In the genomic region with DNA sequence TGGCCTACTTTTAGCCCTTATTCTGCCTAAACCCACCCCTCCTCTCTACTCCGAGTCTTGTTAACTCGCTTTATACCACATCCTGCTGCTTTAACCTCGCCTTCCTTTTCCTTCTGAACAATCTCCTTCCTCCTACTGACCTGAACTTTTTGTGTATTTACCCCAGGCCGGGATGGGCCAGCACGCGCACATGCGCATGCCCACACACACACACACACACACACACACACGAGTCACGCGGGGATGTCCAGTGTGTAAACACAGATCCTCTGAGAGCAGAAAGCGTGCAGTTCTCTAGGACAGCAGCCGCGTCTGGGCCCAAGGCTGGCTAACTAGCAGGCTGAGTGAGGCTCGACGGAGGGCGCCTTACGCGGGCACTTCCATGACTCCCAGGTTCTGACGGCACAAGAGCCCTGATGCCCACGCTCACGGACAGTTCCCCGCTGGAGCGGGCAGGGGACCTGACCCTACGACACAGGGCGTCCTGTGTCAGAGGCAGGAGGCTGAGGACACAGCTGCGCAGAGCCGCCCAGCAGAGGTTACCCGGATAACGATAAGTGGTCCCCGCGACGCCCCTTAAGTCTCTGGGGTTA, we compare ENCODE assay signal across 8 cellular contexts. TPM values are rescaled to one million over a fixed set of nuclear protein-coding genes. Genes with fewer than 3 reads are reported as not detected.
DNase-seq lines count a peak whose midpoint lies in the region; ATAC-seq and TF ChIP-seq lines count a peak whose summit lies in the region.

No MANE protein-coding gene starts in this region.

- H3K4me1 Mint-ChIP-seq in osteocyte (ENCODE audit: unreplicated experiment): no peaks in the 10 kb centered on the region

- peaks cover 41% of the 10 kb centered on the region for H4K20me1 ChIP-seq in BLaER1

- DNase-seq in OCI-M1 (lab: John Stamatoyannopoulos, UW): peak; percentile 50
- DNase-seq in osteocyte (ENCODE audit: extremely low spot score, unreplicated experiment): peak; percentile 81
- no peak for DNase-seq in foreskin fibroblast
- no peak for DNase-seq in iPS-NIHi11 (ENCODE audit: low spot score)
- no peak for DNase-seq in HuH-7.5 (ENCODE audit: low spot score)

- H3K9me3 Mint-ChIP-seq in osteocyte (ENCODE audit: unreplicated experiment): no peaks in the 10 kb centered on the region

- H3K27ac ChIP-seq in BLaER1 (peak overlapping the region; percentile 75), duodenal mucosa (ENCODE audit: low read depth, low read length) (peak overlapping the region; percentile 44)

- H3K27ac Mint-ChIP-seq in osteocyte (ENCODE audit: unreplicated experiment): no peak overlapping the region

- TF ChIP-seq CTCF in osteocyte (IDR thresholded peaks at IDR 0.05): no peak
- no peak for TF ChIP-seq CTCF in foreskin fibroblast (IDR thresholded peaks at IDR 0.05; ENCODE audit: low read depth, low read length)

- H3K9ac ChIP-seq in BLaER1 (peak overlapping the region; percentile 79), duodenal mucosa (ENCODE audit: low read depth in 1 of 2, low read length in 2 of 2) (peak overlapping the region; percentile 49 to 58)

- H3K4me3 ChIP-seq in BLaER1 (peak overlapping the region; percentile 80), duodenal mucosa (ENCODE audit: low read depth in 1 of 2, low read length in 2 of 2) (peak overlapping the region; percentile 68 to 72), foreskin fibroblast (ENCODE audit: low read depth in 1 of 2, low read length in 2 of 2) (no peak overlapping the region)

- peaks cover 70% of the 10 kb centered on the region for H3K27me3 Mint-ChIP-seq in osteocyte (ENCODE audit: unreplicated experiment)

- peaks cover 7% of the 10 kb centered on the region; the same call in 1 of the 2 replicates for H3K9me3 ChIP-seq in BLaER1
- no peaks in the 10 kb centered on the region for H3K9me3 ChIP-seq in duodenal mucosa (ENCODE audit: control insufficient read depth in 1 of 2, low read length in 2 of 2)

- peak overlapping the region; percentile 98 for H3K4me2 ChIP-seq in BLaER1

- H3K36me3 Mint-ChIP-seq in osteocyte (ENCODE audit: unreplicated experiment): no peaks in the 10 kb centered on the region

- peak; percentile 20 for ATAC-seq in GM21515 (IDR thresholded peaks at IDR 0.05; ENCODE audit: unreplicated experiment)

- H3K4me1 ChIP-seq in BLaER1 (peaks cover 58% of the 10 kb centered on the region), duodenal mucosa (ENCODE audit: control insufficient read depth in 1 of 2, insufficient read depth in 2 of 2, low read length in 2 of 2) (peaks cover 0 to 9% of the 10 kb centered on the region in 2 donors)

- H3K27me3 ChIP-seq in BLaER1 (no peaks in the 10 kb centered on the region), duodenal mucosa (ENCODE audit: control insufficient read depth in 1 of 2, insufficient read depth in 2 of 2, low read length in 2 of 2) (peaks cover 8 to 10% of the 10 kb centered on the region in 2 donors)

- no peak overlapping the region for H3K4me3 Mint-ChIP-seq in osteocyte (ENCODE audit: unreplicated experiment)

- H3K36me3 ChIP-seq in BLaER1: no peaks in the 10 kb centered on the region
- no peaks in the 10 kb centered on the region for H3K36me3 ChIP-seq in duodenal mucosa (ENCODE audit: control insufficient read depth in 1 of 2, insufficient read depth in 2 of 2, low read length in 2 of 2)

RNA-seq across cellular contexts. Expression of gene PIK3R5, which starts 0.6 kb away (rescaled TPM):
- not detected in 2 replicates for total RNA-seq in osteocyte

RNA-seq across cellular contexts. Expression of gene NTN1, which starts 56.4 kb away (rescaled TPM):
- total RNA-seq in osteocyte: 19.9 and 21.4 TPM in 2 replicates

Comparison
In these comparisons a context has a peak if more than half of its experiments do, and no peak if none do; other contexts are left out.
1. H3K4me3 ChIP-seq: peak in BLaER1 (single experiment) and duodenal mucosa (2 of 2); none in foreskin fibroblast (0 of 2).
2. DNase-seq: peak in OCI-M1 (single experiment) and osteocyte (single experiment); none in foreskin fibroblast (0 of 2), iPS-NIHi11 (single experiment) and HuH-7.5 (single experiment).